Comparison of ENCODE assay signal across 27 cellular contexts in genomic region chr10:13321576-13321975, GRCh38.
"Had no signal": no experiment of that assay in that cellular context is flagged by ENCODE, and none has a peak within 500 bp of the region (broad histone marks: within the 10 kb centered on the region; RNA-seq: fewer than 3 reads in every experiment).

No MANE protein-coding gene starts in this region.

- H3K27ac Mint-ChIP-seq: activated B cell treated with CpG ODN at 0.5 μM for 24 hours; activated CD4-positive, alpha-beta T cell treated with anti-CD3 and anti-CD28 coated beads, Interleukin-2, amount 10 ng/mL, durations not matched to agents 24 days and 14 days; activated CD8-positive, alpha-beta memory T cell treated with anti-CD3 and anti-CD28 coated beads, Interleukin-2, amount 10 ng/mL, durations not matched to agents 7 days and 5 days; activated naive CD4-positive, alpha-beta T cell treated with anti-CD3 and anti-CD28 coated beads, Interleukin-2, amount 50 U/mL, for 24 hours; activated naive CD8-positive, alpha-beta T cell treated with anti-CD3 and anti-CD28 coated beads, Interleukin-2, amount 50 U/mL, for 24 hours; activated T-helper 17 cell treated with anti-CD3 and anti-CD28 coated beads, Interleukin-2, amount 50 U/mL, for 72 hours had no signal

- H3K4me1 Mint-ChIP-seq: activated B cell treated with CpG ODN at 0.5 μM for 24 hours; activated CD4-positive, alpha-beta T cell treated with anti-CD3 and anti-CD28 coated beads, Interleukin-2, amount 10 ng/mL, durations not matched to agents 24 days and 14 days; activated CD8-positive, alpha-beta memory T cell treated with anti-CD3 and anti-CD28 coated beads, Interleukin-2, amount 10 ng/mL, durations not matched to agents 7 days and 5 days; activated naive CD4-positive, alpha-beta T cell treated with anti-CD3 and anti-CD28 coated beads, Interleukin-2, amount 50 U/mL, for 24 hours; activated naive CD8-positive, alpha-beta T cell treated with anti-CD3 and anti-CD28 coated beads, Interleukin-2, amount 50 U/mL, for 24 hours; activated T-helper 17 cell treated with anti-CD3 and anti-CD28 coated beads, Interleukin-2, amount 50 U/mL, for 72 hours; brain; central memory CD8-positive, alpha-beta T cell had no signal

- H3K4me3 ChIP-seq: MG63, SK-N-MC had no signal

- H3K9me3 ChIP-seq: MG63 had no signal

- ATAC-seq: activated CD8-positive, alpha-beta memory T cell treated with anti-CD3 and anti-CD28 coated beads, Interleukin-2, amount 10 ng/mL, durations not matched to agents 7 days and 5 days; activated naive CD8-positive, alpha-beta T cell treated with anti-CD3 and anti-CD28 coated beads, Interleukin-2, amount 50 U/mL, for 24 hours; activated T-helper 17 cell treated with anti-CD3 and anti-CD28 coated beads, Interleukin-2, amount 50 U/mL, for 72 hours; Panc1; Right ventricle myocardium inferior had no signal

- H3K27me3 ChIP-seq: MG63 had no signal

- H3K4me3 Mint-ChIP-seq: activated B cell treated with CpG ODN at 0.5 μM for 24 hours; activated CD4-positive, alpha-beta T cell treated with anti-CD3 and anti-CD28 coated beads, Interleukin-2, amount 10 ng/mL, durations not matched to agents 24 days and 14 days; activated CD8-positive, alpha-beta memory T cell treated with anti-CD3 and anti-CD28 coated beads, Interleukin-2, amount 10 ng/mL, durations not matched to agents 7 days and 5 days; activated naive CD4-positive, alpha-beta T cell treated with anti-CD3 and anti-CD28 coated beads, Interleukin-2, amount 50 U/mL, for 24 hours; activated naive CD8-positive, alpha-beta T cell treated with anti-CD3 and anti-CD28 coated beads, Interleukin-2, amount 50 U/mL, for 24 hours; activated T-helper 17 cell treated with anti-CD3 and anti-CD28 coated beads, Interleukin-2, amount 50 U/mL, for 72 hours; brain; central memory CD8-positive, alpha-beta T cell had no signal

- H3K27ac ChIP-seq: SK-N-MC had no signal

- H3K9me3 Mint-ChIP-seq: activated B cell treated with CpG ODN at 0.5 μM for 24 hours; activated CD4-positive, alpha-beta T cell treated with anti-CD3 and anti-CD28 coated beads, Interleukin-2, amount 10 ng/mL, durations not matched to agents 24 days and 14 days; activated naive CD4-positive, alpha-beta T cell treated with anti-CD3 and anti-CD28 coated beads, Interleukin-2, amount 50 U/mL, for 24 hours; activated naive CD8-positive, alpha-beta T cell treated with anti-CD3 and anti-CD28 coated beads, Interleukin-2, amount 50 U/mL, for 24 hours; activated T-helper 17 cell treated with anti-CD3 and anti-CD28 coated beads, Interleukin-2, amount 50 U/mL, for 72 hours; brain; central memory CD8-positive, alpha-beta T cell had no signal

- H3K27me3 Mint-ChIP-seq: activated B cell treated with CpG ODN at 0.5 μM for 24 hours; activated CD4-positive, alpha-beta T cell treated with anti-CD3 and anti-CD28 coated beads, Interleukin-2, amount 10 ng/mL, durations not matched to agents 24 days and 14 days; activated CD8-positive, alpha-beta memory T cell treated with anti-CD3 and anti-CD28 coated beads, Interleukin-2, amount 10 ng/mL, durations not matched to agents 7 days and 5 days; activated naive CD4-positive, alpha-beta T cell treated with anti-CD3 and anti-CD28 coated beads, Interleukin-2, amount 50 U/mL, for 24 hours; activated naive CD8-positive, alpha-beta T cell treated with anti-CD3 and anti-CD28 coated beads, Interleukin-2, amount 50 U/mL, for 24 hours; activated T-helper 17 cell treated with anti-CD3 and anti-CD28 coated beads, Interleukin-2, amount 50 U/mL, for 72 hours; brain; central memory CD8-positive, alpha-beta T cell had no signal

- DNase-seq: activated B cell treated with CpG ODN at 0.5 μM for 24 hours; activated CD4-positive, alpha-beta T cell treated with anti-CD3 and anti-CD28 coated beads for 1 hour; activated CD4-positive, alpha-beta T cell treated with anti-CD3 and anti-CD28 coated beads, Interleukin-2, amount 10 ng/mL, durations not matched to agents 24 days and 14 days; activated CD4-positive, alpha-beta T cell treated with anti-CD3 and anti-CD28 coated beads, Interleukin-2, amount 50 U/mL, for 48 hours; activated CD8-positive, alpha-beta memory T cell treated with anti-CD3 and anti-CD28 coated beads, Interleukin-2, amount 10 ng/mL, durations not matched to agents 7 days and 5 days; activated naive CD8-positive, alpha-beta T cell treated with anti-CD3 and anti-CD28 coated beads, Interleukin-2, amount 50 U/mL, for 24 hours; activated T-cell treated with anti-CD3 and anti-CD28 coated beads, Interleukin-2, amount 50 U/mL, for 48 hours; amniotic stem cell; MG63; MV-4-11; NCI-H1092 treated with DMSO at 0.1 percent for 48 hours; NCI-H1417 treated with DMSO at 0.1 percent for 48 hours; NCI-H1694; NCI-H2029; NCI-H345; NCI-H510A; NCI-H526 treated with DMSO at 0.1 percent for 48 hours; NK-92 treated with Interleukin-12 subunit alpha and Interleukin-12 subunit beta, amount 100 ng/mL, for 24 hours; OCI-M1; RPMI8226 had no signal
